Comparison of ENCODE assay signal across 7 cellular contexts in the genomic region with DNA sequence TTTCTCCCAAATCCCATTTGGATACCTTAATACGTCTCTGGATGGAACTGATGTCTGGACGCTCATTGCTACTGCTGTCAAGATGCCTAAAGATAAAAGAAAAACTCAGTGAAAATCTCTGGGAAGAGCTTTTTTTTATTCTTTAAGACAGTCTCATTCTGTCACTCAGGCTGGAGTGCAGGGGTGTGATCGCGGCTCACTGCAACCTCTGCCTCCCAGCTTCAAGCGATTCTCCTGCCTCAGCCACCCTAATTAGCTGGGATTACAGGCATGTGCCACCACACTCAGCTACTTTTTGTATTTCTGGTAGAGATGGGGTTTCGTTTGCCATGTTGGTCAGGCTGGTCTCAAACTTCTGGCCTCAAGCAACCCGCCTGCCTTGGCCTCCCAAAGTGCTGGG.
"Had no signal": no experiment of that assay in that cellular context is flagged by ENCODE, and none has a peak within 500 bp of the region (broad histone marks: within the 10 kb centered on the region; RNA-seq: fewer than 3 reads in every experiment).

No MANE protein-coding gene starts in this region.

- H3K27me3 Mint-ChIP-seq: IgD-negative memory B cell had no signal

- H3K9me3 Mint-ChIP-seq: HFFc6, IgD-negative memory B cell had no signal

- DNase-seq: GM23248, GOT3, H7, HFFc6 had no signal

- ATAC-seq: HCT116, HepG2 had no signal

- H3K4me3 Mint-ChIP-seq: HFFc6, IgD-negative memory B cell had no signal

- H3K27ac Mint-ChIP-seq: HFFc6 had no signal
